10 cellular contexts compared by ENCODE assay signal in genomic region chr10:32943395-32943794, GRCh38. TPM values are rescaled to one million over a fixed set of nuclear protein-coding genes. Genes with fewer than 3 reads are reported as not detected.
DNase-seq lines count a peak whose midpoint lies in the region; ATAC-seq and TF ChIP-seq lines count a peak whose summit lies in the region.
"Had no signal": no experiment of that assay in that cellular context is flagged by ENCODE, and none has a peak within 500 bp of the region (broad histone marks: within the 10 kb centered on the region; RNA-seq: fewer than 3 reads in every experiment).

No MANE protein-coding gene starts in this region.

- H3K4me1 ChIP-seq in gastroesophageal sphincter: peaks cover 25 to 97% (median 48%) of the 10 kb centered on the region in 3 donors

- no peak for DNase-seq in anterior cingulate cortex (lab: John Stamatoyannopoulos, UW)
- DNase-seq in NCI-H1092 (lab: John Stamatoyannopoulos, UW): no peak
- no peak for DNase-seq in NCI-H446 (lab: John Stamatoyannopoulos, UW)
- no peak for DNase-seq in glomerular visceral epithelial cell (ENCODE audit: extremely low spot score)
- DNase-seq: GDM1, RPMI8226 had no signal

- no peak overlapping the region for H3K4me3 ChIP-seq in gastroesophageal sphincter

- TF ChIP-seq EP300 in gastroesophageal sphincter (IDR thresholded peaks at IDR 0.05): no peak

- no peak for TF ChIP-seq POLR2A in gastroesophageal sphincter (IDR thresholded peaks at IDR 0.05)

- no peaks in the 10 kb centered on the region for H3K27me3 ChIP-seq in gastroesophageal sphincter

- no peak for TF ChIP-seq CTCF in gastroesophageal sphincter (IDR thresholded peaks at IDR 0.05)

- H3K36me3 ChIP-seq in gastroesophageal sphincter: no peaks in the 10 kb centered on the region

- WGBS in gastroesophageal sphincter (ENCODE audit: low coverage in 1 of 2), 2 donors: 73% methylated on average over 2 of the region's 2 CpGs; no CpG with 5 or more reads in 1 of the 2 donors

- no peaks in the 10 kb centered on the region for H3K9me3 ChIP-seq in gastroesophageal sphincter

- ATAC-seq in GM18499 (IDR thresholded peaks at IDR 0.05; ENCODE audit: insufficient read depth, unreplicated experiment) (peak; percentile 62), GM21367 (IDR thresholded peaks at IDR 0.05; ENCODE audit: unreplicated experiment) (peak; percentile 69), HG03280 (IDR thresholded peaks at IDR 0.05; ENCODE audit: unreplicated experiment) (peak; percentile 42), gastroesophageal sphincter (no peak)

- peak overlapping the region; percentile 36 to 85 (median 80) for H3K27ac ChIP-seq in gastroesophageal sphincter

RNA-seq across cellular contexts. Expression of gene ITGB1, which starts 14.6 kb away (rescaled TPM):
- total RNA-seq in gastroesophageal sphincter: 1,000 to 10,000 TPM in 3 of 4 donors, 100 to 1,000 TPM in 1; 998 to 2,832 (median 1,462) TPM
